ENCODE assay signal across 10 cellular contexts in the genomic region with DNA sequence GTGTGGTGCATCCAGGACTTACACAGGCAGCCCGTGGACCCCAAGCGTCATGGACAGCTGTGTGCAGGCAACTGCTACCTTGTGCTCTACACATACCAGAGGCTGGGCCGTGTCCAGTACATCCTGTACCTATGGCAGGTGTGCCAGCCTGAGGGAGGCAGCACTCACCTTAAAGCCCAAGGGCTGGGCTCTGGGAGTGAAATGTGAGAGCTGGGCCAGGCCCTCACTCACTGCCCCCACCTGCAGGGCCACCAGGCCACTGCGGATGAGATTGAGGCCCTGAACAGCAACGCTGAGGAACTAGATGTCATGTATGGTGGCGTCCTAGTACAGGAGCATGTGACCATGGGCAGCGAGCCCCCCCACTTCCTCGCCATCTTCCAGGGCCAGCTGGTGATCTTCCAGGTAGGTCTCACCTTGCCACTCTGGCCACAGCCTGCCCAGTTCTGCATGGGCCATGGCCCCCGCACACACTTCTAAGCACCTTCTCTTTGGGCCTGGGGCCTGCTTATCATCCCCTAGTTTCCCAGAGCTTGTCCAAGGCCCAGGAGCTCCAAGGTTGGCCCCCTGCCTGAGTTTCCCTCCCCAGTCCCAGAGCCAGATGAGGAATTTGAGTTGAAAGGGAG. TPM values are rescaled to one million over a fixed set of nuclear protein-coding genes. Genes with fewer than 3 reads are reported as not detected.
DNase-seq lines count a peak whose midpoint lies in the region; ATAC-seq, FAIRE-seq and TF ChIP-seq lines count a peak whose summit lies in the region.
"Had no signal": no experiment of that assay in that cellular context is flagged by ENCODE, and none has a peak within 500 bp of the region (broad histone marks: within the 10 kb centered on the region; RNA-seq: fewer than 3 reads in every experiment).

No MANE protein-coding gene starts in this region.

- H3K9me3 ChIP-seq in MM.1S (replicated peaks; ENCODE audit: insufficient read depth, low read length) (no peaks in the 10 kb centered on the region), endothelial cell of umbilical vein (replicated peaks; ENCODE audit: control insufficient read depth, insufficient read depth, low read length) (no peaks in the 10 kb centered on the region), small intestine (ENCODE audit: control insufficient read depth, low read depth) (no peaks in the 10 kb centered on the region)

- H3K4me3 ChIP-seq in MM.1S (ENCODE audit: low read length) = no peak overlapping the region
- H3K4me3 ChIP-seq in endothelial cell of umbilical vein (replicated peaks in 1 of 3; ENCODE audit: insufficient read depth in 1 of 3, low read depth in 1 of 3, low read length in 3 of 3) = no peak overlapping the region
- no peak overlapping the region for H3K4me3 ChIP-seq in small intestine (ENCODE audit: low read depth in 1 of 2, low read length in 2 of 2)

- no peaks in the 10 kb centered on the region for H3K9me2 ChIP-seq in MM.1S (replicated peaks; ENCODE audit: insufficient read depth, low read length)

- H3K36me3 ChIP-seq in MM.1S (replicated peaks; ENCODE audit: insufficient read depth, low read length) (no peaks in the 10 kb centered on the region), endothelial cell of umbilical vein (ENCODE audit: control insufficient read depth in 2 of 2, extremely low read depth in 1 of 2, insufficient read depth in 2 of 2, low read length in 2 of 2) (peaks cover 0 to 12% of the 10 kb centered on the region in 2 experiments), small intestine (ENCODE audit: control insufficient read depth in 2 of 2, insufficient read depth in 2 of 2, low read length in 2 of 2) (peaks cover 3 to 12% of the 10 kb centered on the region in 2 donors)

- no peak overlapping the region for H3K9ac ChIP-seq in MM.1S (ENCODE audit: low read length)
- H3K9ac ChIP-seq in endothelial cell of umbilical vein (replicated peaks; ENCODE audit: extremely low read depth, insufficient read depth, low read length) = no peak overlapping the region

- no TSS peak for BruUV-seq in endothelial cell of umbilical vein (replicated peaks; lab: Mats Ljungman, UMichigan)

- no peak for ATAC-seq in GM21515 (IDR thresholded peaks at IDR 0.05; ENCODE audit: unreplicated experiment)
- ATAC-seq in GM21526 (IDR thresholded peaks at IDR 0.05; ENCODE audit: low FRiP score, unreplicated experiment) = no peak
- ATAC-seq: activated CD8-positive, alpha-beta memory T cell treated with anti-CD3 and anti-CD28 coated beads, Interleukin-2, amount 10 ng/mL, durations not matched to agents 7 days and 5 days had no signal

- H3K79me2 ChIP-seq in MM.1S (ENCODE audit: low read length) (no peaks in the 10 kb centered on the region), endothelial cell of umbilical vein (ENCODE audit: control insufficient read depth, insufficient read depth, low read length) (no peaks in the 10 kb centered on the region)

- POLR2A ChIA-PET in endothelial cell of umbilical vein (lab: Charles Lee) = no interaction called here

- CTCF ChIA-PET in endothelial cell of umbilical vein (lab: Charles Lee) = interaction anchor here (0.6 to 3.6 kb wide), 5 partner anchors 12 to 147 kb away, joined by 3 to 34 read pairs (median 5); no protein-coding TSS in a partner anchor

- H3K27ac ChIP-seq in MM.1S (ENCODE audit: low read length) = no peak overlapping the region
- H3K27ac ChIP-seq in endothelial cell of umbilical vein (ENCODE audit: insufficient read depth, low read depth, low read length) = no peak overlapping the region
- H3K27ac ChIP-seq in small intestine (ENCODE audit: low read depth in 1 of 2, low read length in 1 of 2) = no peak overlapping the region

- no peak overlapping the region for H3K4me2 ChIP-seq in MM.1S (ENCODE audit: low read depth, low read length)
- no peak overlapping the region for H3K4me2 ChIP-seq in endothelial cell of umbilical vein (ENCODE audit: insufficient read depth, low read length)

- dilution Hi-C loops in endothelial cell of umbilical vein (cut with MboI; ENCODE audit: extremely low pct_ligation_motif_present, low sequenced_read_pairs) = no loop called here

- H3F3A ChIP-seq in MM.1S (ENCODE audit: insufficient read depth, low read length) = no peaks in the 10 kb centered on the region

- WGBS in small intestine, 3 donors = 76 to 87% (median 83%) methylated on average over 9 of the region's 9 CpGs

- H3K27me3 ChIP-seq in MM.1S (replicated peaks; ENCODE audit: insufficient read depth, low read length) = no peaks in the 10 kb centered on the region
- no peaks in the 10 kb centered on the region for H3K27me3 ChIP-seq in endothelial cell of umbilical vein (ENCODE audit: control insufficient read depth in 2 of 2, insufficient read depth in 2 of 2, low read length in 2 of 2)
- H3K27me3 ChIP-seq in small intestine (ENCODE audit: control insufficient read depth in 2 of 2, insufficient read depth in 2 of 2, low read length in 2 of 2) = no peaks in the 10 kb centered on the region

- no peak for TF ChIP-seq POLR2A in endothelial cell of umbilical vein (IDR thresholded peaks at IDR 0.05; ENCODE audit: low read depth, low read length)

- H3K4me1 ChIP-seq in MM.1S (ENCODE audit: low read length) (peaks cover 14% of the 10 kb centered on the region), endothelial cell of umbilical vein (ENCODE audit: control insufficient read depth, extremely low read depth, insufficient read depth, low read length) (peaks cover 4% of the 10 kb centered on the region), small intestine (ENCODE audit: control insufficient read depth in 2 of 2, insufficient read depth in 1 of 2, low read depth in 1 of 2, low read length in 1 of 2) (peaks cover 5% of the 10 kb centered on the region in 2 donors)

- H4K20me1 ChIP-seq in MM.1S (ENCODE audit: insufficient read depth, low read length) (no peaks in the 10 kb centered on the region), endothelial cell of umbilical vein (replicated peaks; ENCODE audit: control insufficient read depth, extremely low read depth, insufficient read depth, low read length) (no peaks in the 10 kb centered on the region)

- intact Hi-C loops in endothelial cell of umbilical vein (cut with micrococcal nuclease) = no loop called here

- FAIRE-seq in endothelial cell of umbilical vein (lab: Jason Lieb, UNC) = no peak
- no peak for FAIRE-seq in small intestine (lab: Jason Lieb, UNC)

- peak; percentile 21 for TF ChIP-seq CTCF in MM.1S (IDR thresholded peaks at IDR 0.05; ENCODE audit: low read length)
- peak; percentile 5 to 26 for TF ChIP-seq CTCF in endothelial cell of umbilical vein (IDR thresholded peaks at IDR 0.05; ENCODE audit: extremely low read depth in 1 of 2, insufficient read depth in 1 of 2, low read depth in 1 of 2, low read length in 2 of 2)

- no peaks in the 10 kb centered on the region for H3K9me1 ChIP-seq in endothelial cell of umbilical vein (replicated peaks; ENCODE audit: control insufficient read depth, extremely low read depth, insufficient read depth, low read length)

- peak; percentile 18 for DNase-seq in activated T-cell treated with anti-CD3 and anti-CD28 coated beads, Interleukin-2, amount 50 U/mL, for 1 hour
- no peak for DNase-seq in activated T-cell treated with anti-CD3 and anti-CD28 coated beads for 4 hours
- no peak for DNase-seq in MM.1S
- DNase-seq in endothelial cell of umbilical vein (ENCODE audit: low read depth, low spot score) = no peak
- peak; percentile 42 for DNase-seq in small intestine
- DNase-seq in stimulated activated CD4-positive, alpha-beta T cell treated with anti-CD3 and anti-CD28 coated beads, Interleukin-2, amount 100 ng/mL, for 24 hours = no peak
- DNase-seq: activated CD8-positive, alpha-beta memory T cell treated with anti-CD3 and anti-CD28 coated beads, Interleukin-2, amount 10 ng/mL, durations not matched to agents 7 days and 5 days; NCI-H187 had no signal

- H2AFZ ChIP-seq in MM.1S (ENCODE audit: low read length) = no peak overlapping the region
- H2AFZ ChIP-seq in endothelial cell of umbilical vein (ENCODE audit: low read depth, low read length) = no peak overlapping the region

TF ChIP-seq in endothelial cell of umbilical vein, 7 proteins besides CTCF, POLR2A, EP300 and RAD21 (continues in another document):
- TF ChIP-seq MYC (IDR thresholded peaks at IDR 0.05; ENCODE audit: low read depth, low read length) (no peak), GATA2 (IDR thresholded peaks at IDR 0.05; ENCODE audit: insufficient read depth, insufficient read length, low read depth, low read length) (no peak)

RNA-seq across cellular contexts. Expression of gene VILL, which starts 11.0 kb away (rescaled TPM):
- 6.9 and 9.0 TPM in 2 replicates for total RNA-seq in endothelial cell of umbilical vein
- polyA plus RNA-seq in endothelial cell of umbilical vein = 10.0 and 11.6 TPM in 2 replicates
- 6.5 and 8.1 TPM in 2 replicates for polyA plus RNA-seq in endothelial cell of umbilical vein (2011; cell fraction: cytosol; rRNA removed)
- polyA plus RNA-seq in endothelial cell of umbilical vein (2011; cell fraction: nucleus; rRNA removed) = 27.6 and 33.0 TPM in 2 replicates
- polyA plus RNA-seq in endothelial cell of umbilical vein (2012) = 4.2 and 4.6 TPM in 2 replicates
- 14.5 and 20.7 TPM in 2 replicates for polyA minus RNA-seq in endothelial cell of umbilical vein
- polyA minus RNA-seq in endothelial cell of umbilical vein (2011; cell fraction: cytosol; rRNA and poly(A)+ RNA removed) = not detected
- polyA minus RNA-seq in endothelial cell of umbilical vein (2011; cell fraction: nucleus; rRNA and poly(A)+ RNA removed) = 11.3 and 13.0 TPM in 2 replicates
- 100 to 1,000 TPM in 2 of 3 donors, 10 to 100 TPM in 1; 57.6 to 266 (median 191) TPM for polyA plus RNA-seq in small intestine

RNA-seq across cellular contexts. Expression of gene PLCD1, which starts 27.9 kb away (rescaled TPM):
- 15.3 and 18.5 TPM in 2 replicates for total RNA-seq in endothelial cell of umbilical vein
- polyA plus RNA-seq in endothelial cell of umbilical vein (12.6 and 13.1 TPM in 2 replicates), small intestine (10 to 100 TPM in 1 of 3 donors, 1 to 10 TPM in 2; 7.8 to 16.3 (median 8.8) TPM)
- 6.9 and 9.4 TPM in 2 replicates for polyA plus RNA-seq in endothelial cell of umbilical vein (2011; cell fraction: cytosol; rRNA removed)
- polyA plus RNA-seq in endothelial cell of umbilical vein (2011; cell fraction: nucleus; rRNA removed) = 19.9 and 26.2 TPM in 2 replicates
- 8.2 and 12.7 TPM in 2 replicates for polyA plus RNA-seq in endothelial cell of umbilical vein (2012)
- 18.9 and 20.7 TPM in 2 replicates for polyA minus RNA-seq in endothelial cell of umbilical vein
- polyA minus RNA-seq in endothelial cell of umbilical vein (2011; cell fraction: cytosol; rRNA and poly(A)+ RNA removed) = 1.1 TPM
- polyA minus RNA-seq in endothelial cell of umbilical vein (2011; cell fraction: nucleus; rRNA and poly(A)+ RNA removed) = 4.7 and 8.8 TPM in 2 replicates

RNA-seq across cellular contexts. Expression of gene DLEC1, which starts 37.4 kb away (rescaled TPM):
- not detected in 2 replicates for total RNA-seq in endothelial cell of umbilical vein
- polyA plus RNA-seq in endothelial cell of umbilical vein (not detected in 2 replicates), small intestine (under 1 TPM; 0.19 to 0.89 (median 0.81) TPM)
- polyA plus RNA-seq in endothelial cell of umbilical vein (2011; cell fraction: cytosol; rRNA removed) = not detected in 2 replicates
- 0.13 and 0.14 TPM in 2 replicates for polyA plus RNA-seq in endothelial cell of umbilical vein (2011; cell fraction: nucleus; rRNA removed)
- polyA plus RNA-seq in endothelial cell of umbilical vein (2012) = not detected in 2 replicates
- 0.04 TPM in 1 of 2 replicates, not detected in the other for polyA minus RNA-seq in endothelial cell of umbilical vein
- polyA minus RNA-seq in endothelial cell of umbilical vein (2011; cell fraction: cytosol; rRNA and poly(A)+ RNA removed) = not detected
- not detected in 2 replicates for polyA minus RNA-seq in endothelial cell of umbilical vein (2011; cell fraction: nucleus; rRNA and poly(A)+ RNA removed)

Comparison
In these comparisons a context has a peak if more than half of its experiments do, and no peak if none do; other contexts are left out.
1. DNase-seq: peak in activated T-cell treated with anti-CD3 and anti-CD28 coated beads, Interleukin-2, amount 50 U/mL, for 1 hour (single experiment) and small intestine (single experiment); none in activated T-cell treated with anti-CD3 and anti-CD28 coated beads for 4 hours (single experiment), MM.1S (single experiment), endothelial cell of umbilical vein (single experiment) and stimulated activated CD4-positive, alpha-beta T cell treated with anti-CD3 and anti-CD28 coated beads, Interleukin-2, amount 100 ng/mL, for 24 hours (0 of 2).